9 cellular contexts compared by ENCODE assay signal in the genomic region with DNA sequence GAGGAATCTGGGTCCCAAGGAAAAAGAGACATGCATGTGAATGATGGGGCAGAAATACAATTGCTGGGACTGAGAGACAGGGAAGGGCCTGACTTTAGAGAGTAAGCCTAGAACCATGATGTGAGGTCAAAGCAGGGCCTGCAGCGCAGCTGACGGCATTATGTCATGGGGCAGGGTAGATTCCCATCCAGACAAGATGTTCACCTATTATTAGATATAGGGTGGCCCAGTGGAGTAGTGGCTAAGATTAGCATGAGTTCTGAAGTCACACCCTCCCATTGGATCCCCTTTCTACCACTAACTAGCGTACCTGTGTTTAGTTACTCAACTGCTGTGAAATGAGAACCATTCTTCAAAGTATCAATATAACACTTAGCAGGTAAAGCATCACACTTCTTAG.
"Had no signal": no experiment of that assay in that cellular context is flagged by ENCODE, and none has a peak within 500 bp of the region (broad histone marks: within the 10 kb centered on the region; RNA-seq: fewer than 3 reads in every experiment).

No MANE protein-coding gene starts in this region.

- H3K4me2 ChIP-seq: GM23338 had no signal

- H3K9me3 ChIP-seq: HAP-1 had no signal

- H3K27ac ChIP-seq: GM23248 had no signal

- H2AFZ ChIP-seq: GM23248, GM23338 had no signal

- H3K4me3 ChIP-seq: GM23248, GM23338, HAP-1 had no signal

- H3K36me3 ChIP-seq: HAP-1 had no signal

- H3K9ac ChIP-seq: GM23248 had no signal

- DNase-seq: GM23248, GOT3, H7, H9, HCEC 1CT, HFFc6 had no signal

- ATAC-seq: GM23338, HCT116 had no signal

- H3K4me1 ChIP-seq: HAP-1 had no signal
